Comparison of ENCODE assay signal across 37 cellular contexts in genomic region chr4:74047152-74047551, GRCh38. TPM values are rescaled to one million over a fixed set of nuclear protein-coding genes. Genes with fewer than 3 reads are reported as not detected.
"Had no signal": no experiment of that assay in that cellular context is flagged by ENCODE, and none has a peak within 500 bp of the region (broad histone marks: within the 10 kb centered on the region; RNA-seq: fewer than 3 reads in every experiment).

No MANE protein-coding gene starts in this region.

- ATAC-seq: activated naive CD4-positive, alpha-beta T cell treated with anti-CD3 and anti-CD28 coated beads, Interleukin-2, amount 50 U/mL, for 72 hours; activated naive CD8-positive, alpha-beta T cell treated with anti-CD3 and anti-CD28 coated beads, Interleukin-2, amount 50 U/mL, for 24 hours; activated T-cell treated with anti-CD3 and anti-CD28 coated beads, Interleukin-2, amount 50 U/mL, for 4 hours; activated T-cell treated with anti-CD3 and anti-CD28 coated beads, Interleukin-2, amount 50 U/mL, for 72 hours; activated T-helper 17 cell treated with anti-CD3 and anti-CD28 coated beads, Interleukin-2, amount 50 U/mL, for 72 hours; body of pancreas had no signal

- H3K27ac ChIP-seq: adrenal gland, ascending aorta, body of pancreas, brain microvascular endothelial cell, breast epithelium, cardiac muscle cell had no signal

- DNase-seq: activated effector memory CD4-positive, alpha-beta T cell treated with anti-CD3 and anti-CD28 coated beads, Interleukin-2, amount 50 U/mL, for 16 hours; activated effector memory CD4-positive, alpha-beta T cell treated with Interleukin-2 at 50 U/mL for 16 hours; activated gamma-delta T cell; activated gamma-delta T cell treated with Interleukin-2 at 50 U/mL for 16 hours; activated naive CD4-positive, alpha-beta T cell; activated naive CD4-positive, alpha-beta T cell treated with anti-CD3 and anti-CD28 coated beads for 36 hours; activated naive CD4-positive, alpha-beta T cell treated with anti-CD3 and anti-CD28 coated beads, Interleukin-2, amount 10 ng/mL, durations not matched to agents 7 days and 5 days; activated naive CD4-positive, alpha-beta T cell treated with anti-CD3 and anti-CD28 coated beads, Interleukin-2, amount 50 U/mL, for 16 hours; activated naive CD4-positive, alpha-beta T cell treated with Interleukin-2 at 50 U/mL for 16 hours; activated naive CD8-positive, alpha-beta T cell treated with anti-CD3 and anti-CD28 coated beads for 36 hours; activated naive CD8-positive, alpha-beta T cell treated with anti-CD3 and anti-CD28 coated beads, Interleukin-2, amount 10 ng/mL, durations not matched to agents 7 days and 5 days; activated naive CD8-positive, alpha-beta T cell treated with anti-CD3 and anti-CD28 coated beads, Interleukin-2, amount 50 U/mL, for 24 hours; activated T-cell treated with anti-CD3 and anti-CD28 coated beads, Interleukin-2, amount 50 U/mL, for 24 hours; activated T-cell treated with anti-CD3 and anti-CD28 coated beads, Interleukin-2, amount 50 U/mL, for 4 hours; activated T-cell treated with anti-CD3 and anti-CD28 coated beads, Interleukin-2, amount 50 U/mL, for 48 hours; activated T-cell treated with anti-CD3 and anti-CD28 coated beads, Interleukin-2, amount 50 U/mL, for 72 hours; adrenal gland; amniotic stem cell; amygdala; anterior cingulate cortex; aorta; body of pancreas; brain microvascular endothelial cell; caudate nucleus; central memory CD4-positive, alpha-beta T cell; cerebellar nuclear complex had no signal

- H3K27me3 ChIP-seq: ascending aorta, body of pancreas, brain microvascular endothelial cell, breast epithelium, cardiac muscle cell had no signal

- H3K4me1 ChIP-seq: adrenal gland, ascending aorta, body of pancreas, breast epithelium had no signal

- FAIRE-seq: astrocyte, bronchial epithelial cell had no signal

- H3K36me3 ChIP-seq: adrenal gland, ascending aorta, brain microvascular endothelial cell, breast epithelium, cardiac muscle cell had no signal

- H3K4me3 ChIP-seq: adrenal gland, ascending aorta, body of pancreas, breast epithelium, cardiac muscle cell had no signal

RNA-seq across cellular contexts. Expression of gene CXCL3, which starts 8.7 kb away (rescaled TPM):
- total RNA-seq: activated naive CD4-positive, alpha-beta T cell treated with anti-CD3 and anti-CD28 coated beads for 36 hours; activated naive CD4-positive, alpha-beta T cell treated with anti-CD3 and anti-CD28 coated beads, Interleukin-2, amount 50 U/mL, for 72 hours; activated naive CD8-positive, alpha-beta T cell treated with anti-CD3 and anti-CD28 coated beads for 36 hours; activated T-cell treated with anti-CD3 and anti-CD28 coated beads, Interleukin-2, amount 50 U/mL, for 72 hours; activated T-helper 17 cell treated with anti-CD3 and anti-CD28 coated beads, Interleukin-2, amount 50 U/mL, for 72 hours; ascending aorta; cardiac muscle cell had no signal

RNA-seq across cellular contexts. Expression of gene CXCL5, which starts 48.7 kb away (rescaled TPM):
- total RNA-seq: activated naive CD4-positive, alpha-beta T cell treated with anti-CD3 and anti-CD28 coated beads for 36 hours; activated naive CD4-positive, alpha-beta T cell treated with anti-CD3 and anti-CD28 coated beads, Interleukin-2, amount 50 U/mL, for 72 hours; activated naive CD8-positive, alpha-beta T cell treated with anti-CD3 and anti-CD28 coated beads for 36 hours; activated naive CD8-positive, alpha-beta T cell treated with anti-CD3 and anti-CD28 coated beads, Interleukin-2, amount 10 ng/mL, durations not matched to agents 7 days and 5 days; activated T-cell treated with anti-CD3 and anti-CD28 coated beads, Interleukin-2, amount 50 U/mL, for 4 hours; activated T-cell treated with anti-CD3 and anti-CD28 coated beads, Interleukin-2, amount 50 U/mL, for 72 hours; activated T-helper 1 cell treated with anti-CD3 and anti-CD28 coated beads, Interleukin-12 subunit alpha, Interleukin-12 subunit beta, Interleukin-2, Interleukin-4 antibody, amounts not matched to agents 30 ng/mL and 10 ng/mL and 1 ng/mL, durations not matched to agents 14 hours and 24 hours and 36 hours; activated T-helper 17 cell treated with anti-CD3 and anti-CD28 coated beads, Interleukin-2, amount 50 U/mL, for 72 hours; activated T-helper 2 cell treated with anti-CD3 and anti-CD28 coated beads, Interferon-gamma antibody, Interleukin-2, Interleukin-4, amounts not matched to agents 10 μg/mL and 5 μg/mL and 100 μg/mL, durations not matched to agents 14 hours and 24 hours and 36 hours; ascending aorta; body of pancreas; cardiac muscle cell; cerebellum; chondrocyte had no signal
- polyA plus RNA-seq: cardiac muscle cell had no signal

RNA-seq across cellular contexts. Expression of gene CXCL2, which starts 51.8 kb away (rescaled TPM):
- total RNA-seq: activated naive CD4-positive, alpha-beta T cell treated with anti-CD3 and anti-CD28 coated beads for 36 hours; activated naive CD4-positive, alpha-beta T cell treated with anti-CD3 and anti-CD28 coated beads, Interleukin-2, amount 50 U/mL, for 72 hours; activated naive CD8-positive, alpha-beta T cell treated with anti-CD3 and anti-CD28 coated beads for 36 hours; activated T-cell treated with anti-CD3 and anti-CD28 coated beads, Interleukin-2, amount 50 U/mL, for 72 hours; activated T-helper 1 cell treated with anti-CD3 and anti-CD28 coated beads, Interleukin-12 subunit alpha, Interleukin-12 subunit beta, Interleukin-2, Interleukin-4 antibody, amounts not matched to agents 30 ng/mL and 10 ng/mL and 1 ng/mL, durations not matched to agents 14 hours and 24 hours and 36 hours; activated T-helper 2 cell treated with anti-CD3 and anti-CD28 coated beads, Interferon-gamma antibody, Interleukin-2, Interleukin-4, amounts not matched to agents 10 μg/mL and 5 μg/mL and 100 μg/mL, durations not matched to agents 14 hours and 24 hours and 36 hours; cardiac muscle cell had no signal
- polyA plus RNA-seq: cardiac muscle cell had no signal

RNA-seq across cellular contexts. Expression of gene PPBP, which starts 59.2 kb away (rescaled TPM):
- total RNA-seq: activated naive CD4-positive, alpha-beta T cell treated with anti-CD3 and anti-CD28 coated beads for 36 hours; activated naive CD4-positive, alpha-beta T cell treated with anti-CD3 and anti-CD28 coated beads, Interleukin-2, amount 50 U/mL, for 72 hours; activated naive CD8-positive, alpha-beta T cell treated with anti-CD3 and anti-CD28 coated beads for 36 hours; activated naive CD8-positive, alpha-beta T cell treated with anti-CD3 and anti-CD28 coated beads, Interleukin-2, amount 10 ng/mL, durations not matched to agents 7 days and 5 days; activated T-cell treated with anti-CD3 and anti-CD28 coated beads, Interleukin-2, amount 50 U/mL, for 4 hours; activated T-cell treated with anti-CD3 and anti-CD28 coated beads, Interleukin-2, amount 50 U/mL, for 72 hours; activated T-helper 1 cell treated with anti-CD3 and anti-CD28 coated beads, Interleukin-12 subunit alpha, Interleukin-12 subunit beta, Interleukin-2, Interleukin-4 antibody, amounts not matched to agents 30 ng/mL and 10 ng/mL and 1 ng/mL, durations not matched to agents 14 hours and 24 hours and 36 hours; activated T-helper 17 cell treated with anti-CD3 and anti-CD28 coated beads, Interleukin-2, amount 50 U/mL, for 72 hours; activated T-helper 2 cell treated with anti-CD3 and anti-CD28 coated beads, Interferon-gamma antibody, Interleukin-2, Interleukin-4, amounts not matched to agents 10 μg/mL and 5 μg/mL and 100 μg/mL, durations not matched to agents 14 hours and 24 hours and 36 hours; ascending aorta; astrocyte; body of pancreas; cardiac muscle cell; chondrocyte had no signal
- polyA plus RNA-seq: aorta, cardiac muscle cell had no signal
